ENCODE assay signal across 12 cellular contexts in the genomic region with DNA sequence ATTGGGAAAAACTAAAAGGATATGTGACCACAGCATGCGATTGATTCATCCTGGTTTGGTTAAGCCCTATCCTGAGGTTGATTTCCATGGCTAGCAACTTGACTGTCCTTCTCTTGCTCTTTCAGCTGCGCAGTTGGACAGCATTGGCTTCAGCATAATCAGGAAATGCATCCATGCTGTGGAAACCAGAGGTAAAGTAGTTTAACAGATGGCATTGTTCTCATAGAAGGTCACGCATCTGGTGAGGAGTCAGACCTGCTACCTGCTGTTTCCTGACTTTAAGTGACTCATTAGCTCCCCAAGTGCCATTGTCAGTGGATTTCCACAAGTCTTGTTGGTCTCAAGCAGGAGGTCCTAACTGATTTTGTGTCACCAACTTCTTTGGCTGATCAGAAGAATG.
DNase-seq lines count a peak whose midpoint lies in the region; FAIRE-seq lines count a peak whose summit lies in the region.
"Had no signal": no experiment of that assay in that cellular context is flagged by ENCODE, and none has a peak within 500 bp of the region (broad histone marks: within the 10 kb centered on the region; RNA-seq: fewer than 3 reads in every experiment).

No MANE protein-coding gene starts in this region.

- H3K9me3 Mint-ChIP-seq in activated naive CD4-positive, alpha-beta T cell treated with anti-CD3 and anti-CD28 coated beads, Interleukin-2, amount 50 U/mL, for 24 hours = no peaks in the 10 kb centered on the region
- no peaks in the 10 kb centered on the region for H3K9me3 Mint-ChIP-seq in activated naive CD4-positive, alpha-beta T cell treated with anti-CD3 and anti-CD28 coated beads, Interleukin-2, amount 10 ng/mL, durations not matched to agents 7 days and 5 days
- H3K9me3 Mint-ChIP-seq: stimulated activated memory B cell treated with anti-CD40 and anti-IgM and Interleukin-4, amounts not matched to agents 10 μg/mL and 1 μg/mL and 100 μg/mL, for 72 hours had no signal

- no peak for DNase-seq in activated naive CD4-positive, alpha-beta T cell treated with anti-CD3 and anti-CD28 coated beads, Interleukin-2, amount 10 ng/mL, durations not matched to agents 7 days and 5 days
- DNase-seq in NCI-H1694 treated with DMSO at 0.1 percent for 48 hours (lab: John Stamatoyannopoulos, UW) (peak; percentile 50), brain pericyte (ENCODE audit: low read depth, low spot score) (peak; percentile 31), smooth muscle cell of the brain vasculature (ENCODE audit: low read depth, low spot score) (peak; percentile 37), GM19239 (ENCODE audit: insufficient read length, low spot score) (no peak), SIG-M5 (lab: John Stamatoyannopoulos, UW) (no peak)
- DNase-seq in stimulated activated CD4-positive, alpha-beta T cell treated with anti-CD3 and anti-CD28 coated beads, Interleukin-12 subunit alpha, Interleukin-12 subunit beta, amount 100 ng/mL, for 4 hours = no peak
- DNase-seq: activated CD4-positive, alpha-beta T cell treated with anti-CD3 and anti-CD28 coated beads for 48 hours; HFFc6; NCI-H1930 had no signal

- CTCF ChIA-PET in activated naive CD4-positive, alpha-beta T cell treated with anti-CD3 and anti-CD28 coated beads, Interleukin-2, amount 10 ng/mL, durations not matched to agents 7 days and 5 days (lab: Charles Lee) = interaction anchor here (0.7 to 0.9 kb wide), 2 partner anchors 112 to 1351 kb away, joined by 3 read pairs; no protein-coding TSS in a partner anchor

- FAIRE-seq in GM19239 (lab: Jason Lieb, UNC) = no peak

- no peak overlapping the region for H3K4me3 Mint-ChIP-seq in activated naive CD4-positive, alpha-beta T cell treated with anti-CD3 and anti-CD28 coated beads, Interleukin-2, amount 50 U/mL, for 24 hours
- H3K4me3 Mint-ChIP-seq in activated naive CD4-positive, alpha-beta T cell treated with anti-CD3 and anti-CD28 coated beads, Interleukin-2, amount 10 ng/mL, durations not matched to agents 7 days and 5 days = no peak overlapping the region
- H3K4me3 Mint-ChIP-seq: HFFc6; stimulated activated memory B cell treated with anti-CD40 and anti-IgM and Interleukin-4, amounts not matched to agents 10 μg/mL and 1 μg/mL and 100 μg/mL, for 72 hours had no signal

- peaks cover 16% of the 10 kb centered on the region for H3K36me3 Mint-ChIP-seq in activated naive CD4-positive, alpha-beta T cell treated with anti-CD3 and anti-CD28 coated beads, Interleukin-2, amount 50 U/mL, for 24 hours
- peaks cover 20% of the 10 kb centered on the region for H3K36me3 Mint-ChIP-seq in activated naive CD4-positive, alpha-beta T cell treated with anti-CD3 and anti-CD28 coated beads, Interleukin-2, amount 10 ng/mL, durations not matched to agents 7 days and 5 days
- H3K36me3 Mint-ChIP-seq: stimulated activated memory B cell treated with anti-CD40 and anti-IgM and Interleukin-4, amounts not matched to agents 10 μg/mL and 1 μg/mL and 100 μg/mL, for 72 hours had no signal

- H3K27ac Mint-ChIP-seq in activated naive CD4-positive, alpha-beta T cell treated with anti-CD3 and anti-CD28 coated beads, Interleukin-2, amount 50 U/mL, for 24 hours = peak overlapping the region; percentile 44
- no peak overlapping the region for H3K27ac Mint-ChIP-seq in activated naive CD4-positive, alpha-beta T cell treated with anti-CD3 and anti-CD28 coated beads, Interleukin-2, amount 10 ng/mL, durations not matched to agents 7 days and 5 days
- H3K27ac Mint-ChIP-seq: HFFc6 had no signal

- peaks cover 28% of the 10 kb centered on the region for H3K4me1 Mint-ChIP-seq in activated naive CD4-positive, alpha-beta T cell treated with anti-CD3 and anti-CD28 coated beads, Interleukin-2, amount 50 U/mL, for 24 hours
- H3K4me1 Mint-ChIP-seq in activated naive CD4-positive, alpha-beta T cell treated with anti-CD3 and anti-CD28 coated beads, Interleukin-2, amount 10 ng/mL, durations not matched to agents 7 days and 5 days = peaks cover 17% of the 10 kb centered on the region

- no peaks in the 10 kb centered on the region for H3K27me3 Mint-ChIP-seq in activated naive CD4-positive, alpha-beta T cell treated with anti-CD3 and anti-CD28 coated beads, Interleukin-2, amount 50 U/mL, for 24 hours
- no peaks in the 10 kb centered on the region for H3K27me3 Mint-ChIP-seq in activated naive CD4-positive, alpha-beta T cell treated with anti-CD3 and anti-CD28 coated beads, Interleukin-2, amount 10 ng/mL, durations not matched to agents 7 days and 5 days
- H3K27me3 Mint-ChIP-seq: stimulated activated memory B cell treated with anti-CD40 and anti-IgM and Interleukin-4, amounts not matched to agents 10 μg/mL and 1 μg/mL and 100 μg/mL, for 72 hours had no signal

Comparison
In these comparisons a context has a peak if more than half of its experiments do, and no peak if none do; other contexts are left out.
1. DNase-seq: peak in NCI-H1694 treated with DMSO at 0.1 percent for 48 hours (single experiment), brain pericyte (single experiment) and smooth muscle cell of the brain vasculature (single experiment); none in activated naive CD4-positive, alpha-beta T cell treated with anti-CD3 and anti-CD28 coated beads, Interleukin-2, amount 10 ng/mL, durations not matched to agents 7 days and 5 days (single experiment), stimulated activated CD4-positive, alpha-beta T cell treated with anti-CD3 and anti-CD28 coated beads, Interleukin-12 subunit alpha, Interleukin-12 subunit beta, amount 100 ng/mL, for 4 hours (single experiment), GM19239 (single experiment) and SIG-M5 (single experiment).